ENCODE assay signal across 8 cellular contexts in genomic region chr4:185211035-185211434, GRCh38. TPM values are rescaled to one million over a fixed set of nuclear protein-coding genes. Genes with fewer than 3 reads are reported as not detected.
DNase-seq lines count a peak whose midpoint lies in the region; ATAC-seq, FAIRE-seq and TF ChIP-seq lines count a peak whose summit lies in the region.

No MANE protein-coding gene starts in this region.

- intact Hi-C loops in HepG2 (cut with micrococcal nuclease; ENCODE audit: unreplicated experiment): no loop called here

- CTCF ChIA-PET in activated CD8-positive, alpha-beta memory T cell treated with anti-CD3 and anti-CD28 coated beads, Interleukin-2, amount 10 ng/mL, durations not matched to agents 7 days and 5 days (lab: Charles Lee): no interaction called here
- CTCF ChIA-PET in HepG2 (lab: Yijun Ruan, JAX; ENCODE audit: low intra/inter-chr PET ratio, low total read pairs): no interaction called here

- in situ Hi-C loops in HepG2 (cut with HindIII; ENCODE audit: extremely low pct_ligation_motif_present, low pct_unique_long_range_greater_than_20kb): no loop called here

- TF ChIP-seq RAD21 in HepG2 (CRISPR knock-in tag; IDR thresholded peaks at IDR 0.05): no peak

- peaks cover 13% of the 10 kb centered on the region; the same call in 1 of the 2 replicates for H4K20me1 ChIP-seq in HepG2 (ENCODE audit: insufficient read depth, low read length)

- no peaks in the 10 kb centered on the region for H3K9me3 Mint-ChIP-seq in activated CD8-positive, alpha-beta memory T cell treated with anti-CD3 and anti-CD28 coated beads, Interleukin-2, amount 10 ng/mL, durations not matched to agents 7 days and 5 days (ENCODE audit: low read depth)
- no peaks in the 10 kb centered on the region for H3K9me3 Mint-ChIP-seq in activated naive CD8-positive, alpha-beta T cell treated with anti-CD3 and anti-CD28 coated beads for 36 hours

- H3K4me1 ChIP-seq in HepG2 (ENCODE audit: insufficient read depth, low read length) (peaks cover 52% of the 10 kb centered on the region), thymus (ENCODE audit: control insufficient read depth, insufficient read depth, low read length) (peaks cover 3% of the 10 kb centered on the region)

- H2AFZ ChIP-seq in HepG2 (ENCODE audit: low read length): no peak overlapping the region

- TF ChIP-seq EP300 in HepG2 (IDR thresholded peaks at IDR 0.05; ENCODE audit: low read depth in 2 of 2, low read length in 2 of 2): no peak
- no peak for TF ChIP-seq EP300 in HepG2 (CRISPR knock-in tag; IDR thresholded peaks at IDR 0.05; ENCODE audit: borderline replicate concordance)

- no peak for FAIRE-seq in HepG2 (lab: Jason Lieb, UNC)

- H3K27ac ChIP-seq in HepG2 (ENCODE audit: extremely low read length, insufficient read depth, low read length): peak overlapping the region; percentile 60
- H3K27ac ChIP-seq in thymus (ENCODE audit: low read depth): no peak overlapping the region

- H3K27me3 ChIP-seq in HepG2 (ENCODE audit: control insufficient read depth in 1 of 2, insufficient read depth in 2 of 2, low read length in 2 of 2) (no peaks in the 10 kb centered on the region; a peak in 1 of 5 replicates), thymus (ENCODE audit: control insufficient read depth, insufficient read depth) (peaks cover 33% of the 10 kb centered on the region)

- TF ChIP-seq POLR2A in HepG2 (IDR thresholded peaks at IDR 0.05; ENCODE audit: insufficient read depth in 1 of 2, low read depth in 2 of 2, low read length in 2 of 2): no peak

- H3K9ac ChIP-seq in HepG2 (ENCODE audit: insufficient read depth, low read depth, low read length): peak overlapping the region; percentile 87

- no peak for DNase-seq in activated CD8-positive, alpha-beta memory T cell treated with anti-CD3 and anti-CD28 coated beads, Interleukin-2, amount 10 ng/mL, durations not matched to agents 7 days and 5 days
- no peak for DNase-seq in activated CD8-positive, alpha-beta memory T cell treated with anti-CD3 and anti-CD28 coated beads, Interleukin-2, amount 50 U/mL, for 4 hours
- DNase-seq in activated naive CD8-positive, alpha-beta T cell treated with anti-CD3 and anti-CD28 coated beads for 36 hours: no peak
- DNase-seq in HepG2 (ENCODE audit: low spot score): no peak
- DNase-seq in anterior cingulate cortex (lab: John Stamatoyannopoulos, UW): no peak

- peaks cover 27% of the 10 kb centered on the region for H3K4me1 Mint-ChIP-seq in activated CD8-positive, alpha-beta memory T cell treated with anti-CD3 and anti-CD28 coated beads, Interleukin-2, amount 10 ng/mL, durations not matched to agents 7 days and 5 days
- H3K4me1 Mint-ChIP-seq in activated naive CD8-positive, alpha-beta T cell treated with anti-CD3 and anti-CD28 coated beads for 36 hours: peaks cover 21% of the 10 kb centered on the region

- WGBS in HepG2 (ENCODE audit: low lambda C conversion rate): 40% methylated on average over 5 of the region's 5 CpGs
- WGBS in thymus: 85% methylated on average over 5 of the region's 5 CpGs

- H3K4me3 ChIP-seq in HepG2 (replicated peaks in 1 of 3; ENCODE audit: insufficient read depth in 1 of 3, low read depth in 2 of 3, low read length in 3 of 3) (peak overlapping the region; percentile 96 to 99 (median 99)), thymus (ENCODE audit: low read length) (peak overlapping the region; percentile 63)

- H3K9me3 ChIP-seq in HepG2 (ENCODE audit: low read length): no peaks in the 10 kb centered on the region
- no peaks in the 10 kb centered on the region for H3K9me3 ChIP-seq in thymus (ENCODE audit: control insufficient read depth)

- POLR2A ChIA-PET in HepG2 (lab: Yijun Ruan, JAX): no interaction called here

- no peak for TF ChIP-seq CTCF in HepG2 (CRISPR knock-in tag; IDR thresholded peaks at IDR 0.05)

- peak overlapping the region; percentile 83 for H3K27ac Mint-ChIP-seq in activated CD8-positive, alpha-beta memory T cell treated with anti-CD3 and anti-CD28 coated beads, Interleukin-2, amount 10 ng/mL, durations not matched to agents 7 days and 5 days
- H3K27ac Mint-ChIP-seq in activated naive CD8-positive, alpha-beta T cell treated with anti-CD3 and anti-CD28 coated beads for 36 hours: no peak overlapping the region

- H3K27me3 Mint-ChIP-seq in activated CD8-positive, alpha-beta memory T cell treated with anti-CD3 and anti-CD28 coated beads, Interleukin-2, amount 10 ng/mL, durations not matched to agents 7 days and 5 days: no peaks in the 10 kb centered on the region
- no peaks in the 10 kb centered on the region for H3K27me3 Mint-ChIP-seq in activated naive CD8-positive, alpha-beta T cell treated with anti-CD3 and anti-CD28 coated beads for 36 hours

- no peak for ATAC-seq in activated CD8-positive, alpha-beta memory T cell treated with anti-CD3 and anti-CD28 coated beads, Interleukin-2, amount 10 ng/mL, durations not matched to agents 7 days and 5 days
- ATAC-seq in HepG2 (no peak), HG02852 (IDR thresholded peaks at IDR 0.05; ENCODE audit: unreplicated experiment) (no peak), HG03342 (IDR thresholded peaks at IDR 0.05; ENCODE audit: unreplicated experiment) (no peak)

- TSS peak; percentile 55 for BruUV-seq in HepG2 (replicated peaks; lab: Mats Ljungman, UMichigan)

- H3K4me3 Mint-ChIP-seq in activated CD8-positive, alpha-beta memory T cell treated with anti-CD3 and anti-CD28 coated beads, Interleukin-2, amount 10 ng/mL, durations not matched to agents 7 days and 5 days: peak overlapping the region; percentile 85
- H3K4me3 Mint-ChIP-seq in activated naive CD8-positive, alpha-beta T cell treated with anti-CD3 and anti-CD28 coated beads for 36 hours: peak overlapping the region; percentile 84

- H3K79me2 ChIP-seq in HepG2 (ENCODE audit: insufficient read depth, low read length): peaks cover 56% of the 10 kb centered on the region

- peaks cover 1% of the 10 kb centered on the region for H3K36me3 Mint-ChIP-seq in activated CD8-positive, alpha-beta memory T cell treated with anti-CD3 and anti-CD28 coated beads, Interleukin-2, amount 10 ng/mL, durations not matched to agents 7 days and 5 days
- peaks cover 2% of the 10 kb centered on the region for H3K36me3 Mint-ChIP-seq in activated naive CD8-positive, alpha-beta T cell treated with anti-CD3 and anti-CD28 coated beads for 36 hours

- H3K4me2 ChIP-seq in HepG2 (ENCODE audit: low read depth, low read length): peak overlapping the region; percentile 81

- H3K36me3 ChIP-seq in HepG2 (replicated peaks in 1 of 2; ENCODE audit: control insufficient read depth in 1 of 2, insufficient read depth in 2 of 2, low read length in 2 of 2) (no peaks in the 10 kb centered on the region), thymus (ENCODE audit: control insufficient read depth, insufficient read depth) (no peaks in the 10 kb centered on the region)

RNA-seq across cellular contexts. Expression of gene SNX25, which starts 1.6 kb away (rescaled TPM):
- 10 to 100 TPM; 16.2 to 16.9 TPM for total RNA-seq in activated CD8-positive, alpha-beta memory T cell treated with anti-CD3 and anti-CD28 coated beads, Interleukin-2, amount 10 ng/mL, durations not matched to agents 7 days and 5 days
- 10 to 100 TPM; 12.4 to 14.3 TPM for total RNA-seq in activated naive CD8-positive, alpha-beta T cell treated with anti-CD3 and anti-CD28 coated beads for 36 hours
- 19.7 and 23.4 TPM in 2 replicates for total RNA-seq in HepG2 (2016; rRNA removed; fragmentation: Illumina TruSeq; extraction: Trizol)
- total RNA-seq in HepG2 (2016; cell fraction: cytosol; rRNA removed; fragmentation: Illumina TruSeq; extraction: Trizol; ENCODE audit: low read depth): 116 and 134 TPM in 2 replicates
- total RNA-seq in HepG2 (2016; cell fraction: insoluble cytoplasmic fraction; rRNA removed; fragmentation: Illumina TruSeq; extraction: Trizol): 18.7 and 25.1 TPM in 2 replicates
- total RNA-seq in HepG2 (2016; cell fraction: membrane; rRNA removed; fragmentation: Illumina TruSeq; extraction: Trizol): 50.6 and 53.0 TPM in 2 replicates
- 24.7 and 25.8 TPM in 2 replicates for total RNA-seq in HepG2 (2016; cell fraction: nucleus; rRNA removed; fragmentation: Illumina TruSeq; extraction: Trizol)
- polyA plus RNA-seq in HepG2 (2011; rRNA removed): 21.2 and 23.5 TPM in 2 replicates
- polyA plus RNA-seq in HepG2 (2011; cell fraction: cytosol; rRNA removed): 6.4 and 11.9 TPM in 2 replicates
- polyA plus RNA-seq in HepG2 (2011; cell fraction: nucleus; rRNA removed): 11.8 and 16.0 TPM in 2 replicates
- polyA plus RNA-seq in HepG2 (2012): 23.5 and 24.1 TPM in 2 replicates
- 5.2 and 5.6 TPM in 2 replicates for polyA plus RNA-seq in HepG2 (2016; cell fraction: cytosol; fragmentation: Illumina TruSeq; extraction: Trizol; ENCODE audit: low read depth)
- polyA plus RNA-seq in HepG2 (2016; cell fraction: insoluble cytoplasmic fraction; fragmentation: Illumina TruSeq; extraction: Trizol; ENCODE audit: low read depth): 15.3 and 15.6 TPM in 2 replicates
- polyA plus RNA-seq in HepG2 (2016; cell fraction: membrane; fragmentation: Illumina TruSeq; extraction: Trizol; ENCODE audit: low read depth): 11.4 and 12.9 TPM in 2 replicates
- polyA plus RNA-seq in HepG2 (2016; cell fraction: nucleus; fragmentation: Illumina TruSeq; extraction: Trizol; ENCODE audit: insufficient read depth, low read depth): 22.3 and 22.4 TPM in 2 replicates
- polyA minus RNA-seq in HepG2 (2011; rRNA and poly(A)+ RNA removed; ENCODE audit: low replicate concordance): 32.3 and 43.0 TPM in 2 replicates
- polyA minus RNA-seq in HepG2 (2011; cell fraction: cytosol; rRNA and poly(A)+ RNA removed): 21.2 and 26.6 TPM in 2 replicates
- polyA minus RNA-seq in HepG2 (2011; cell fraction: nucleus; rRNA and poly(A)+ RNA removed): 47.5 and 59.8 TPM in 2 replicates
- polyA plus RNA-seq in thymus: 7.9 TPM

RNA-seq across cellular contexts. Expression of gene CFAP97, which starts 7.2 kb away (rescaled TPM):
- 10 to 100 TPM; 30.8 to 31.8 TPM for total RNA-seq in activated CD8-positive, alpha-beta memory T cell treated with anti-CD3 and anti-CD28 coated beads, Interleukin-2, amount 10 ng/mL, durations not matched to agents 7 days and 5 days
- total RNA-seq in activated naive CD8-positive, alpha-beta T cell treated with anti-CD3 and anti-CD28 coated beads for 36 hours: 10 to 100 TPM; 49.2 to 49.3 TPM
- total RNA-seq in HepG2 (2016; rRNA removed; fragmentation: Illumina TruSeq; extraction: Trizol): 44.4 and 67.9 TPM in 2 replicates
- 10.4 and 12.7 TPM in 2 replicates for total RNA-seq in HepG2 (2016; cell fraction: cytosol; rRNA removed; fragmentation: Illumina TruSeq; extraction: Trizol; ENCODE audit: low read depth)
- total RNA-seq in HepG2 (2016; cell fraction: insoluble cytoplasmic fraction; rRNA removed; fragmentation: Illumina TruSeq; extraction: Trizol): 44.5 and 66.3 TPM in 2 replicates
- 34.3 and 42.9 TPM in 2 replicates for total RNA-seq in HepG2 (2016; cell fraction: membrane; rRNA removed; fragmentation: Illumina TruSeq; extraction: Trizol)
- 29.7 and 33.6 TPM in 2 replicates for total RNA-seq in HepG2 (2016; cell fraction: nucleus; rRNA removed; fragmentation: Illumina TruSeq; extraction: Trizol)
- polyA plus RNA-seq in HepG2 (2011; rRNA removed): 22.6 and 32.1 TPM in 2 replicates
- 11.1 and 19.6 TPM in 2 replicates for polyA plus RNA-seq in HepG2 (2011; cell fraction: cytosol; rRNA removed)
- 8.6 and 13.8 TPM in 2 replicates for polyA plus RNA-seq in HepG2 (2011; cell fraction: nucleus; rRNA removed)
- 26.2 and 40.6 TPM in 2 replicates for polyA plus RNA-seq in HepG2 (2012)
- 3.5 and 4.6 TPM in 2 replicates for polyA plus RNA-seq in HepG2 (2016; cell fraction: cytosol; fragmentation: Illumina TruSeq; extraction: Trizol; ENCODE audit: low read depth)
- polyA plus RNA-seq in HepG2 (2016; cell fraction: insoluble cytoplasmic fraction; fragmentation: Illumina TruSeq; extraction: Trizol; ENCODE audit: low read depth): 49.3 and 51.9 TPM in 2 replicates
- 14.3 and 17.2 TPM in 2 replicates for polyA plus RNA-seq in HepG2 (2016; cell fraction: membrane; fragmentation: Illumina TruSeq; extraction: Trizol; ENCODE audit: low read depth)
- polyA plus RNA-seq in HepG2 (2016; cell fraction: nucleus; fragmentation: Illumina TruSeq; extraction: Trizol; ENCODE audit: insufficient read depth, low read depth): 25.5 and 26.7 TPM in 2 replicates
- 9.1 and 15.6 TPM in 2 replicates for polyA minus RNA-seq in HepG2 (2011; rRNA and poly(A)+ RNA removed; ENCODE audit: low replicate concordance)
- polyA minus RNA-seq in HepG2 (2011; cell fraction: cytosol; rRNA and poly(A)+ RNA removed): 25.9 and 35.6 TPM in 2 replicates
- 51.6 and 68.6 TPM in 2 replicates for polyA minus RNA-seq in HepG2 (2011; cell fraction: nucleus; rRNA and poly(A)+ RNA removed)
- polyA plus RNA-seq in thymus: 9.5 TPM
